In genomic region chr1:62800825-62801306, GRCh38 we compare ENCODE assay signal across 9 cellular contexts. TPM values are rescaled to one million over a fixed set of nuclear protein-coding genes. Genes with fewer than 3 reads are reported as not detected.
DNase-seq lines count a peak whose midpoint lies in the region; ATAC-seq, FAIRE-seq and TF ChIP-seq lines count a peak whose summit lies in the region.
"Had no signal": no experiment of that assay in that cellular context is flagged by ENCODE, and none has a peak within 500 bp of the region (broad histone marks: within the 10 kb centered on the region; RNA-seq: fewer than 3 reads in every experiment).

No MANE protein-coding gene starts in this region.

- DNase-seq in GM12892 (ENCODE audit: insufficient read length) (peak; percentile 29), choroid plexus epithelial cell (ENCODE audit: low read depth) (peak; percentile 12), vagina (ENCODE audit: extremely low spot score in 2 of 2) (no peak), DMS153 (lab: John Stamatoyannopoulos, UW) (no peak), activated gamma-delta T cell (lab: John Stamatoyannopoulos, UW) (no peak)
- no peak for DNase-seq in central memory CD4-positive, alpha-beta T cell

- intact Hi-C loops in vagina (cut with DNase I): no loop called here

- H3K4me1 ChIP-seq in vagina: no peaks in the 10 kb centered on the region

- peak; percentile 99 for ATAC-seq in GM21526 (IDR thresholded peaks at IDR 0.05; ENCODE audit: low FRiP score, unreplicated experiment)
- peak; percentile 99 for ATAC-seq in HG03565 (IDR thresholded peaks at IDR 0.05; ENCODE audit: unreplicated experiment)

- peak; percentile 91 for FAIRE-seq in GM12892 (lab: Jason Lieb, UNC)
- FAIRE-seq: colon had no signal

- no peak overlapping the region for H3K27ac ChIP-seq in vagina

- TF ChIP-seq CTCF in choroid plexus epithelial cell (conservative IDR thresholded peaks at IDR 0.05; ENCODE audit: low read depth, low read length) (no peak), vagina (IDR thresholded peaks at IDR 0.05) (no peak)

- peaks cover 0 to 2% of the 10 kb centered on the region in 2 donors for H3K36me3 ChIP-seq in vagina

- H3K27me3 ChIP-seq in vagina: no peaks in the 10 kb centered on the region

- TF ChIP-seq POLR2A in GM12892 (IDR thresholded peaks at IDR 0.05; ENCODE audit: low read depth, low read length) (no peak), vagina (IDR thresholded peaks at IDR 0.05) (no peak)

- H3K9me3 ChIP-seq in vagina: no peaks in the 10 kb centered on the region

- H3K4me3 ChIP-seq in choroid plexus epithelial cell (ENCODE audit: low read depth, low read length) (no peak overlapping the region), vagina (no peak overlapping the region)

RNA-seq across cellular contexts. Expression of gene ATG4C, which starts 16.9 kb away (rescaled TPM):
- polyA plus RNA-seq in GM12892 (2012; ENCODE audit: missing spikeins): 10.5 TPM
- 5.9 TPM for total RNA-seq in vagina

Comparison
In these comparisons a context has a peak if more than half of its experiments do, and no peak if none do; other contexts are left out.
1. DNase-seq: peak in GM12892 (single experiment) and choroid plexus epithelial cell (single experiment); none in vagina (0 of 2), DMS153 (single experiment), activated gamma-delta T cell (single experiment) and central memory CD4-positive, alpha-beta T cell (single experiment).